ENCODE assay signal across 18 cellular contexts in genomic region chr13:19345916-19346422, GRCh38.
"Had no signal": no experiment of that assay in that cellular context is flagged by ENCODE, and none has a peak within 500 bp of the region (broad histone marks: within the 10 kb centered on the region; RNA-seq: fewer than 3 reads in every experiment).

No MANE protein-coding gene starts in this region.

- H3K27ac ChIP-seq: heart right ventricle, left ventricle myocardium inferior, lower lobe of right lung, ovary, right atrium auricular region, sigmoid colon, skin epidermis, suprapubic skin, thyroid gland had no signal

- H3K36me3 Mint-ChIP-seq: memory B cell, natural killer cell had no signal

- DNase-seq: effector memory CD4-positive, alpha-beta T cell; heart right ventricle; hypothalamus; islet precursor cell; left ventricle myocardium inferior; lower lobe of right lung; natural killer cell; nucleus accumbens; ovary; sigmoid colon; stimulated activated naive CD4-positive, alpha-beta T cell treated with Interleukin-2 at 50 U/mL for 16 hours; thyroid gland had no signal

- H3K4me1 ChIP-seq: heart right ventricle, left ventricle myocardium inferior, lower lobe of right lung, right atrium auricular region, sigmoid colon, suprapubic skin, thyroid gland had no signal

- H3K4me3 ChIP-seq: heart right ventricle, left ventricle myocardium inferior, lower lobe of right lung, ovary, right atrium auricular region, sigmoid colon, skin epidermis, suprapubic skin, thyroid gland had no signal

- H3K9me3 ChIP-seq: heart right ventricle, left ventricle myocardium inferior, lower lobe of right lung, ovary, right atrium auricular region, sigmoid colon, suprapubic skin, thyroid gland had no signal

- H3K4me1 Mint-ChIP-seq: mesothelial cell of epicardium, neural crest cell had no signal

- H3K4me3 Mint-ChIP-seq: mesothelial cell of epicardium, natural killer cell, neural crest cell had no signal

- H3K9me3 Mint-ChIP-seq: memory B cell, natural killer cell had no signal

- H3K27ac Mint-ChIP-seq: memory B cell, mesothelial cell of epicardium, natural killer cell had no signal

- ATAC-seq: heart right ventricle had no signal

- H3K27me3 ChIP-seq: ovary, right atrium auricular region, thyroid gland had no signal

- H3K36me3 ChIP-seq: heart right ventricle, left ventricle myocardium inferior, lower lobe of right lung, ovary, right atrium auricular region, sigmoid colon, suprapubic skin, thyroid gland had no signal
